Comparison of ENCODE assay signal across 1 cellular context in the genomic region with DNA sequence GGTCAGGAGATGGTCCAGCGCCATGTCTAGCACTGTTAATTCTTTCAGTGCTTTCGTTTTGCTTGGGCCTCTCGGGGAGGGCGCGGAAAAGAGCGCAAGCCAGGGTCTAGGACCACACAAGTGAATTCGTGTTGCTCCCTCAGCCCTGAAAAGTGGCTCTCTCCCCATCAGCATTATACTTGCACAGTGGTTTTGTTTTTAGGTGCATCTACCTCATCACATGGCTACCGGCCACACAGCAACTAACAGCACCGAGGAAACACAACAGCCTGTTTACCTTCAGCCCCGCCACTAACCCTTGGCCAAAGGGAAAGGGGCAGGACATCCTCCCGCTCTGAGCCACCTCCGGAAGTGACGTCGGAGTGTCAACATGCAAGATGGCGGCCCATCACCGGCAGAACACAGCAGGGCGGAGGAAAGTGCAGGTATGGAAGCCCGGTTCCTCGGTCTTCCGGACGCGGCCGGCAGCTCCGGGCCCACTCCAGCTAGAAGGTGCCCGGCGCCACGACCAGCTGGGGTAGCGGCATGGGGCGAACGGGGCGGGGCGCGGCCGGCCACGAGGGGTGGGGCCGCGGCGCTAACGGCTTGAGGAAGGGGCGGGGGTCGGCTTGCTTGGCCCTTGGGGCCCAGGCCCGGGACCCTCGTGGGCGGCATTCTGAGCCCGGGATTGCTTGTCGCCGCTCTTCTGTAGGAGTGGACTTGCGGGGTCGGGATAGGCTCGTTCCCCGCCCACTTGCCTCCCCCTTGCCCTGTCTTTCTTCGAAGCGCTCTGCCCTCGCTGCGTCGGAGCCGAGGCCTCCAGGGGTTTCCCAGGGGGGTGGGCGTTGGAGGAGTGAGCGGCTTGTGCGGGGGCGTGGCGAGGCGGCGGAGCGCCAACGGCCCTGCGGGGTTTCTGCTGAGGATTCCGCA.
TF ChIP-seq lines count a peak whose summit lies in the region.

Gene SCN11A (minus strand): TSS at position 296 of the 909 bp plus-strand sequence. CDS start 101,582 bp downstream, outside the sequence.
Gene WDR48 (plus strand): TSS at position 368 of the 909 bp plus-strand sequence. CDS start 10 bp downstream, at position 378.

TF ChIP-seq in GM12878, 131 proteins besides CTCF, POLR2A, EP300 and RAD21 (continued from another document and continues in another):
- TF ChIP-seq, protein P1, sequence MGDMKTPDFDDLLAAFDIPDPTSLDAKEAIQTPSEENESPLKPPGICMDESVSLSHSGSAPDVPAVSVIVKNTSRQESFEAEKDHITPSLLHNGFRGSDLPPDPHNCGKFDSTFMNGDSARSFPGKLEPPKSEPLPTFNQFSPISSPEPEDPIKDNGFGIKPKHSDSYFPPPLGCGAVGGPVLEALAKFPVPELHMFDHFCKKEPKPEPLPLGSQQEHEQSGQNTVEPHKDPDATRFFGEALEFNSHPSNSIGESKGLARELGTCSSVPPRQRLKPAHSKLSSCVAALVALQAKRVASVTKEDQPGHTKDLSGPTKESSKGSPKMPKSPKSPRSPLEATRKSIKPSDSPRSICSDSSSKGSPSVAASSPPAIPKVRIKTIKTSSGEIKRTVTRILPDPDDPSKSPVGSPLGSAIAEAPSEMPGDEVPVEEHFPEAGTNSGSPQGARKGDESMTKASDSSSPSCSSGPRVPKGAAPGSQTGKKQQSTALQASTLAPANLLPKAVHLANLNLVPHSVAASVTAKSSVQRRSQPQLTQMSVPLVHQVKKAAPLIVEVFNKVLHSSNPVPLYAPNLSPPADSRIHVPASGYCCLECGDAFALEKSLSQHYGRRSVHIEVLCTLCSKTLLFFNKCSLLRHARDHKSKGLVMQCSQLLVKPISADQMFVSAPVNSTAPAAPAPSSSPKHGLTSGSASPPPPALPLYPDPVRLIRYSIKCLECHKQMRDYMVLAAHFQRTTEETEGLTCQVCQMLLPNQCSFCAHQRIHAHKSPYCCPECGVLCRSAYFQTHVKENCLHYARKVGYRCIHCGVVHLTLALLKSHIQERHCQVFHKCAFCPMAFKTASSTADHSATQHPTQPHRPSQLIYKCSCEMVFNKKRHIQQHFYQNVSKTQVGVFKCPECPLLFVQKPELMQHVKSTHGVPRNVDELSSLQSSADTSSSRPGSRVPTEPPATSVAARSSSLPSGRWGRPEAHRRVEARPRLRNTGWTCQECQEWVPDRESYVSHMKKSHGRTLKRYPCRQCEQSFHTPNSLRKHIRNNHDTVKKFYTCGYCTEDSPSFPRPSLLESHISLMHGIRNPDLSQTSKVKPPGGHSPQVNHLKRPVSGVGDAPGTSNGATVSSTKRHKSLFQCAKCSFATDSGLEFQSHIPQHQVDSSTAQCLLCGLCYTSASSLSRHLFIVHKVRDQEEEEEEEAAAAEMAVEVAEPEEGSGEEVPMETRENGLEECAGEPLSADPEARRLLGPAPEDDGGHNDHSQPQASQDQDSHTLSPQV (IDR thresholded peaks at IDR 0.05), result no peak
- TF ChIP-seq ZNF274 (IDR thresholded peaks at IDR 0.05; ENCODE audit: insufficient read depth, insufficient read length) (no peak), RBBP5 (conservative IDR thresholded peaks at IDR 0.05) (no peak), CHD1 (IDR thresholded peaks at IDR 0.05; ENCODE audit: low read depth, low read length) (no peak), JUNB (IDR thresholded peaks at IDR 0.05) (no peak), CHD2 (IDR thresholded peaks at IDR 0.05; ENCODE audit: borderline replicate concordance, low read depth, low read length) (peak; percentile 36; the same call in 1 of the 2 replicates), SUPT20H (IDR thresholded peaks at IDR 0.05; ENCODE audit: borderline replicate concordance, control insufficient read depth, low read depth, low read length) (no peak), CREM (IDR thresholded peaks at IDR 0.05; ENCODE audit: low read depth) (peak; percentile 98), MYC (IDR thresholded peaks at IDR 0.05; ENCODE audit: insufficient read depth, insufficient read length, insufficient replicate concordance, low read length, severe bottlenecking) (no peak), NFIC (IDR thresholded peaks at IDR 0.05; ENCODE audit: low read depth, low read length) (no peak), ZSCAN29 (IDR thresholded peaks at IDR 0.05) (no peak), SREBF1 (IDR thresholded peaks at IDR 0.05; ENCODE audit: low read length) (no peak), JUND (IDR thresholded peaks at IDR 0.05; ENCODE audit: low read depth, low read length) (no peak), LARP7 (IDR thresholded peaks at IDR 0.05) (no peak), ZBTB33 (IDR thresholded peaks at IDR 0.05) (no peak), CUX1 (IDR thresholded peaks at IDR 0.05; ENCODE audit: insufficient replicate concordance, low read depth, low read length) (no peak), TARDBP (IDR thresholded peaks at IDR 0.05; ENCODE audit: borderline replicate concordance) (no peak), SUZ12 (IDR thresholded peaks at IDR 0.05; ENCODE audit: unreplicated experiment) (no peak), MYB (IDR thresholded peaks at IDR 0.05; ENCODE audit: borderline replicate concordance, low read depth, low read length) (no peak), HDAC2 (IDR thresholded peaks at IDR 0.05) (no peak; the same call in 1 of the 2 replicates), MTA3 (IDR thresholded peaks at IDR 0.05; ENCODE audit: borderline replicate concordance, low read length) (no peak), GABPA (IDR thresholded peaks at IDR 0.05; ENCODE audit: low read depth) (peak; percentile 95), ZBTB40 (IDR thresholded peaks at IDR 0.05; ENCODE audit: borderline replicate concordance) (peak; percentile 87), SPI1 (IDR thresholded peaks at IDR 0.05; ENCODE audit: borderline replicate concordance, insufficient read depth, low read depth, low read length) (0 out of 2 replicates have a peak, but pooled peaks have one; percentile 23), WRNIP1 (IDR thresholded peaks at IDR 0.05; ENCODE audit: borderline replicate concordance, low read depth, low read length) (no peak), RELA (IDR thresholded peaks at IDR 0.05; ENCODE audit: borderline replicate concordance, partially characterized antibody) (peak; percentile 45), GATAD2B (conservative IDR thresholded peaks at IDR 0.05; ENCODE audit: low read depth) (no peak), RB1 (IDR thresholded peaks at IDR 0.05; ENCODE audit: borderline replicate concordance) (peak; percentile 54; the same call in 1 of the 2 replicates), BACH1 (IDR thresholded peaks at IDR 0.05; ENCODE audit: borderline replicate concordance) (no peak), IRF3 (IDR thresholded peaks at IDR 0.05) (no peak; the same call in 1 of the 2 replicates)
- TF ChIP-seq, protein P2, sequence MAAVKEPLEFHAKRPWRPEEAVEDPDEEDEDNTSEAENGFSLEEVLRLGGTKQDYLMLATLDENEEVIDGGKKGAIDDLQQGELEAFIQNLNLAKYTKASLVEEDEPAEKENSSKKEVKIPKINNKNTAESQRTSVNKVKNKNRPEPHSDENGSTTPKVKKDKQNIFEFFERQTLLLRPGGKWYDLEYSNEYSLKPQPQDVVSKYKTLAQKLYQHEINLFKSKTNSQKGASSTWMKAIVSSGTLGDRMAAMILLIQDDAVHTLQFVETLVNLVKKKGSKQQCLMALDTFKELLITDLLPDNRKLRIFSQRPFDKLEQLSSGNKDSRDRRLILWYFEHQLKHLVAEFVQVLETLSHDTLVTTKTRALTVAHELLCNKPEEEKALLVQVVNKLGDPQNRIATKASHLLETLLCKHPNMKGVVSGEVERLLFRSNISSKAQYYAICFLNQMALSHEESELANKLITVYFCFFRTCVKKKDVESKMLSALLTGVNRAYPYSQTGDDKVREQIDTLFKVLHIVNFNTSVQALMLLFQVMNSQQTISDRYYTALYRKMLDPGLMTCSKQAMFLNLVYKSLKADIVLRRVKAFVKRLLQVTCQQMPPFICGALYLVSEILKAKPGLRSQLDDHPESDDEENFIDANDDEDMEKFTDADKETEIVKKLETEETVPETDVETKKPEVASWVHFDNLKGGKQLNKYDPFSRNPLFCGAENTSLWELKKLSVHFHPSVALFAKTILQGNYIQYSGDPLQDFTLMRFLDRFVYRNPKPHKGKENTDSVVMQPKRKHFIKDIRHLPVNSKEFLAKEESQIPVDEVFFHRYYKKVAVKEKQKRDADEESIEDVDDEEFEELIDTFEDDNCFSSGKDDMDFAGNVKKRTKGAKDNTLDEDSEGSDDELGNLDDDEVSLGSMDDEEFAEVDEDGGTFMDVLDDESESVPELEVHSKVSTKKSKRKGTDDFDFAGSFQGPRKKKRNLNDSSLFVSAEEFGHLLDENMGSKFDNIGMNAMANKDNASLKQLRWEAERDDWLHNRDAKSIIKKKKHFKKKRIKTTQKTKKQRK (IDR thresholded peaks at IDR 0.05; ENCODE audit: low read depth, low read length), result no peak
